9 cellular contexts compared by ENCODE assay signal in the genomic region with DNA sequence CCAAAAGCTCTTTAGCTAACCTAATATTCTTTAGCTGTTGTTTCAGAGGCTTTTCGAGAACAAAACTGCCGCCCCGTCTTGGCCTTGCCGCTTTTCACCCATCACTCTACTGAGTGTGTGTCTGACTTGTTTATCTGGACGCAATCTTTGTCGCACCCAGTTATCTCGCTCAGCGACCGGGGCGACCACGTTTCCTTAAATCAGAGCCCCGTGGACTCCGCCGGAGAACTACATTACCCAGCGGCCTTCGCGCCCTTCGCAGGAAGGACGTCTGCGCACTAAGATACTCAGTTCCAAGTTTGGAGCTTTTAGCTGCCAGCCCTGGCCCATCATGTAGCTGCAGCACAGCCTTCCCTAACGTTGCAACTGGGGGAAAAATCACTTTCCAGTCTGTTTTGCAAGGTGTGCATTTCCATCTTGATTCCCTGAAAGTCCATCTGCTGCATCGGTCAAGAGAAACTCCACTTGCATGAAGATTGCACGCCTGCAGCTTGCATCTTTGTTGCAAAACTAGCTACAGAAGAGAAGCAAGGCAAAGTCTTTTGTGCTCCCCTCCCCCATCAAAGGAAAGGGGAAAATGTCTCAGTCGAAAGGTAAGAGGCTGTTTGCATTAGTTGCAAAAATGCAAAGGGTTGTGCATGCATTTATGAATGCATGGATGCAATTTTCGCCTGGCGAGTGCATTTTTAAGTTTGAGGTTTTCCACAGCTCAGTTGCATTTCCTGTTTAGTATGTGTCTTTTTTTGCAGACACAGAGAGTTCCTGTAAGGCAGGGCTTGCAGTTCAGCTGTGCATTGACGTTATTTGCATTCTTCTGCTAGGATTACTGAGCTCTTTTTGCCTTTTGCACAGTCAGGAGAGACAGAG. TPM values are rescaled to one million over a fixed set of nuclear protein-coding genes. Genes with fewer than 3 reads are reported as not detected.
A peak's percentile ranks its signal among the peaks of the same experiment; 100 is the strongest.
DNase-seq lines count a peak whose midpoint lies in the region; ATAC-seq, FAIRE-seq and TF ChIP-seq lines count a peak whose summit lies in the region.
"Had no signal": no experiment of that assay in that cellular context is flagged by ENCODE, and none has a peak within 500 bp of the region (broad histone marks: within the 10 kb centered on the region; RNA-seq: fewer than 3 reads in every experiment).

A gene (plus strand): TSS at position 290 of the 867 bp plus-strand sequence. CDS start 288 bp downstream, at position 578.

- H3K36me3 Mint-ChIP-seq in neural crest cell (ENCODE audit: low read depth), result no peaks in the 10 kb centered on the region

- H3K4me3 ChIP-seq in PC-9 (peak within 1 kb of the TSS; percentile 57), stomach smooth muscle (ENCODE audit: low read length in 2 of 2) (peak within 1 kb of the TSS; percentile 92 to 95)

- POLR2A ChIA-PET in PC-9 (lab: Charles Lee; ENCODE audit: unreplicated experiment), result interaction anchor here (0.6 kb wide), 2 partner anchors 9 to 87 kb away, joined by 3 read pairs; no protein-coding TSS in a partner anchor

- H3K9me3 Mint-ChIP-seq in neural crest cell, result no peaks in the 10 kb centered on the region

- CTCF ChIA-PET in PC-9 (lab: Charles Lee), result interaction anchor here (0.9 kb wide), 1 partner anchor 20 kb away, joined by 3 read pairs; no protein-coding TSS in a partner anchor

- H3K27me3 ChIP-seq in PC-9 (ENCODE audit: insufficient read depth, low read depth), result no peaks in the 10 kb centered on the region
- no peaks in the 10 kb centered on the region for H3K27me3 ChIP-seq in stomach smooth muscle (ENCODE audit: control insufficient read depth in 1 of 2, insufficient read depth in 2 of 2, low read length in 2 of 2)

- no peak within 1 kb of the TSS for H3K27ac Mint-ChIP-seq in neural crest cell (ENCODE audit: unreplicated experiment)

- H3K9me3 ChIP-seq in PC-9 (ENCODE audit: insufficient read depth, low read depth) (no peaks in the 10 kb centered on the region), stomach smooth muscle (ENCODE audit: control insufficient read depth in 2 of 2, low read length in 2 of 2) (no peaks in the 10 kb centered on the region)

- ATAC-seq in GM21390 (IDR thresholded peaks at IDR 0.05; ENCODE audit: unreplicated experiment), result peak; percentile 94

- no peak within 1 kb of the TSS for H3K4me3 Mint-ChIP-seq in neural crest cell

- H3K27ac ChIP-seq in PC-9 (no peak within 1 kb of the TSS), stomach smooth muscle (ENCODE audit: low read length) (peak within 1 kb of the TSS; percentile 18)
- H3K27ac ChIP-seq: epithelial cell of prostate had no signal

- H2AFZ ChIP-seq in PC-9, result peak within 1 kb of the TSS; percentile 92

- peak; percentile 57 for DNase-seq in D721Med (ENCODE audit: insufficient read length, low spot score)
- DNase-seq in HT1080 (ENCODE audit: low read depth), result peak; percentile 78
- peak; percentile 42 to 65 for DNase-seq in PC-9
- peak; percentile 61 for DNase-seq in activated T-helper 1 cell treated with anti-CD3 and anti-CD28 coated beads, Interleukin-2, amount 50 U/mL, for 16 hours (ENCODE audit: low read depth in 1 of 2, low spot score in 1 of 2)
- DNase-seq in foreskin melanocyte, result peak; percentile 72
- peak; percentile 62 for DNase-seq in neural crest cell (ENCODE audit: low read depth, low spot score)

- H3F3A ChIP-seq in PC-9 (ENCODE audit: insufficient read depth, low read depth), result no peaks in the 10 kb centered on the region

- FAIRE-seq in D721Med (lab: Jason Lieb, UNC), result no peak

- H3K9ac ChIP-seq in stomach smooth muscle (ENCODE audit: low read length in 2 of 2), result peak within 1 kb of the TSS; percentile 59 to 74

- no peaks in the 10 kb centered on the region for H3K36me3 ChIP-seq in PC-9 (ENCODE audit: low read depth)
- no peaks in the 10 kb centered on the region for H3K36me3 ChIP-seq in stomach smooth muscle (ENCODE audit: control insufficient read depth in 2 of 2, insufficient read depth in 2 of 2, low read length in 2 of 2)

- no peaks in the 10 kb centered on the region for H4K20me1 ChIP-seq in PC-9 (ENCODE audit: insufficient read depth)

- no peaks in the 10 kb centered on the region for H3K79me2 ChIP-seq in PC-9 (ENCODE audit: low read depth)

- TF ChIP-seq CTCF in D721Med (IDR thresholded peaks at IDR 0.05; ENCODE audit: insufficient read depth, missing control alignments), result no peak
- TF ChIP-seq CTCF in PC-9 (conservative IDR thresholded peaks at IDR 0.05), result no peak
- TF ChIP-seq CTCF in neural crest cell (conservative IDR thresholded peaks at IDR 0.05), result no peak

- intact Hi-C loops in PC-9 (cut with micrococcal nuclease; ENCODE audit: unreplicated experiment), result no loop called here

- H3K27me3 Mint-ChIP-seq in neural crest cell (ENCODE audit: low read depth), result no peaks in the 10 kb centered on the region

- H3K4me1 ChIP-seq in PC-9 (replicated peaks; ENCODE audit: insufficient read depth), result peaks cover 11% of the 10 kb centered on the region; the same call in 1 of the 2 replicates
- H3K4me1 ChIP-seq in stomach smooth muscle (ENCODE audit: control insufficient read depth, insufficient read depth, low read length), result peaks cover 12% of the 10 kb centered on the region

- no TSS peak for BruUV-seq in PC-9 (replicated peaks; lab: Mats Ljungman, UMichigan)

- no peaks in the 10 kb centered on the region for H3K9me2 ChIP-seq in PC-9 (ENCODE audit: insufficient read depth)

- H3K4me2 ChIP-seq in PC-9, result peak within 1 kb of the TSS; percentile 81

- H3K4me1 Mint-ChIP-seq in neural crest cell, result peaks cover 11% of the 10 kb centered on the region

RNA-seq across cellular contexts. Expression of the gene that starts here (rescaled TPM):
- 7.3 and 8.1 TPM in 2 replicates for total RNA-seq in HT1080 (2014; rRNA removed; shearing (Covaris generic))
- polyA plus RNA-seq in HT1080 (2015; cell fraction: cytosol; rRNA removed), result 2.9 and 3.1 TPM in 2 replicates
- 0.51 and 1.1 TPM in 2 replicates for polyA plus RNA-seq in HT1080 (2015; cell fraction: nucleus; rRNA removed)
- 1.6 TPM in 2 replicates for total RNA-seq in PC-9 (2021)
- 45.4 and 48.4 TPM in 2 replicates for total RNA-seq in neural crest cell
